Comparison of ENCODE assay signal across 1 cellular context in genomic region chr17:78375401-78376079, GRCh38.
A peak's percentile ranks its signal among the peaks of the same experiment; 100 is the strongest.
TF ChIP-seq lines count a peak whose summit lies in the region.

No MANE protein-coding gene starts in this region.

TF ChIP-seq in HepG2, 621 proteins besides CTCF, POLR2A, EP300 and RAD21 (continued from another document and continues in another):
- TF ChIP-seq ZNF333 (CRISPR knock-in tag; IDR thresholded peaks at IDR 0.05; ENCODE audit: borderline replicate concordance) (no peak), KAT8 (CRISPR knock-in tag; IDR thresholded peaks at IDR 0.05) (peak; percentile 15), UBTF (CRISPR knock-in tag; IDR thresholded peaks at IDR 0.05) (peak; percentile 39; the same call in 1 of the 2 replicates), NKX3-1 (CRISPR knock-in tag; IDR thresholded peaks at IDR 0.05) (no peak), ZNF674 (CRISPR knock-in tag; IDR thresholded peaks at IDR 0.05; ENCODE audit: low read depth) (no peak), NR1H2 (CRISPR knock-in tag; IDR thresholded peaks at IDR 0.05; ENCODE audit: borderline replicate concordance, low read depth) (no peak), BCL6 (CRISPR knock-in tag; IDR thresholded peaks at IDR 0.05) (peak; percentile 59), ARID5B (CRISPR knock-in tag; IDR thresholded peaks at IDR 0.05) (peak; percentile 54), TEF (CRISPR knock-in tag; IDR thresholded peaks at IDR 0.05) (no peak), MAF1 (CRISPR knock-in tag; IDR thresholded peaks at IDR 0.05; ENCODE audit: borderline replicate concordance) (no peak), PLRG1 (conservative IDR thresholded peaks at IDR 0.05) (no peak), ZNF790 (CRISPR knock-in tag; IDR thresholded peaks at IDR 0.05; ENCODE audit: borderline replicate concordance) (0 out of 2 replicates have a peak, but pooled peaks have one; percentile 48), SAP130 (CRISPR knock-in tag; IDR thresholded peaks at IDR 0.05; ENCODE audit: low read depth) (peak; percentile 81), HMG20A (CRISPR knock-in tag; IDR thresholded peaks at IDR 0.05; ENCODE audit: borderline replicate concordance) (peak; percentile 14; the same call in 1 of the 2 replicates), ZNF230 (CRISPR knock-in tag; IDR thresholded peaks at IDR 0.05) (no peak), ATF1 (CRISPR knock-in tag; IDR thresholded peaks at IDR 0.05) (no peak), JUNB (CRISPR knock-in tag; IDR thresholded peaks at IDR 0.05; ENCODE audit: borderline replicate concordance) (no peak), SMYD3 (CRISPR knock-in tag; IDR thresholded peaks at IDR 0.05) (0 out of 2 replicates have a peak, but pooled peaks have one; percentile 28), HMGXB3 (CRISPR knock-in tag; IDR thresholded peaks at IDR 0.05; ENCODE audit: borderline replicate concordance) (no peak), KDM2A (CRISPR knock-in tag; IDR thresholded peaks at IDR 0.05; ENCODE audit: borderline replicate concordance, low read depth) (peak; percentile 51; the same call in 1 of the 2 replicates), PRDM10 (CRISPR knock-in tag; IDR thresholded peaks at IDR 0.05; ENCODE audit: low read depth) (peak; percentile 25; the same call in 1 of the 2 replicates), FOXO1 (CRISPR knock-in tag; IDR thresholded peaks at IDR 0.05) (0 out of 2 replicates have a peak, but pooled peaks have one; percentile 38), ZNF800 (CRISPR knock-in tag; IDR thresholded peaks at IDR 0.05) (0 out of 2 replicates have a peak, but pooled peaks have one; percentile 53), ZBTB40 (IDR thresholded peaks at IDR 0.05) (no peak), ZBTB40 (CRISPR knock-in tag; IDR thresholded peaks at IDR 0.05) (peak; percentile 92)
